Comparison of ENCODE assay signal across 8 cellular contexts in the genomic region with DNA sequence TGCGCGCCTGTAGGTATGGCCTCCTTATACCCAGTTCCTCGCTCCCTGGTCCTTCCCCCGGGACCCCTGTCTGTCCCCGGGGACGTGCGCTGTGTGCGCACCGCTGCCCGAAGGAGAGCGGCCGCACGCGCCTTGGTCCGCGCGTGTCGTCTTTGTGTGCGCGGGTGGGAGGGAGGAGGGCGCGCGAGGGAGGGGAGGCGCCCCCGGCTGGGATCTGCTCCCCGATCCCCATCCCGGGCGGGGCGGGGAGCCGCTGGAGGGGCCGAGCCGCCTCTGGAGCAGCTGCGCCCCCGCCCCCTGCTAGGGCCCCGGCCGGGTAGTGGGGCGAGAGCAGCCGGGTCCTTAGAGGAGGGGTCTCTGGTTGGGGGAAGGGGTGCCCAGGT. TPM values are rescaled to one million over a fixed set of nuclear protein-coding genes. Genes with fewer than 3 reads are reported as not detected.
A peak's percentile ranks its signal among the peaks of the same experiment; 100 is the strongest.
DNase-seq lines count a peak whose midpoint lies in the region; ATAC-seq, FAIRE-seq and TF ChIP-seq lines count a peak whose summit lies in the region.

No MANE protein-coding gene starts in this region.

- peak overlapping the region; percentile 53 for H3K4me3 Mint-ChIP-seq in activated T-cell treated with anti-CD3 and anti-CD28 coated beads, Interleukin-2, amount 50 U/mL, for 24 hours

- peaks cover 36% of the 10 kb centered on the region for H3K4me1 Mint-ChIP-seq in activated T-cell treated with anti-CD3 and anti-CD28 coated beads, Interleukin-2, amount 50 U/mL, for 24 hours (ENCODE audit: low read depth)

- no peaks in the 10 kb centered on the region for H3K27me3 ChIP-seq in right cardiac atrium (ENCODE audit: control insufficient read depth, insufficient read depth)
- H3K27me3 ChIP-seq in small intestine (ENCODE audit: control insufficient read depth in 2 of 2, insufficient read depth in 2 of 2, low read length in 2 of 2), result no peaks in the 10 kb centered on the region

- H3K27me3 Mint-ChIP-seq in activated T-cell treated with anti-CD3 and anti-CD28 coated beads, Interleukin-2, amount 50 U/mL, for 24 hours, result peaks cover 15% of the 10 kb centered on the region

- peak overlapping the region; percentile 70 for H3K4me3 ChIP-seq in right cardiac atrium (ENCODE audit: low read length)
- H3K4me3 ChIP-seq in small intestine (ENCODE audit: low read depth in 1 of 2, low read length in 2 of 2), result peak overlapping the region; percentile 59 to 85

- peak; percentile 0 to 3 for ATAC-seq in right cardiac atrium
- no peak for ATAC-seq in HG02623 (IDR thresholded peaks at IDR 0.05; ENCODE audit: unreplicated experiment)

- H3K27ac ChIP-seq in VCaP, result peak overlapping the region; percentile 80
- no peak overlapping the region for H3K27ac ChIP-seq in right cardiac atrium (ENCODE audit: low read length)
- H3K27ac ChIP-seq in small intestine (ENCODE audit: low read depth in 1 of 2, low read length in 1 of 2), result peak overlapping the region in 1 of 2 donors; percentile 28

- under 1% methylated on average over 37 of the region's 38 CpGs for WGBS in right cardiac atrium
- 0 to 1% (median 0%) methylated on average over 1 to 38 of the region's 38 CpGs for WGBS in small intestine, 3 donors

- H3K4me1 ChIP-seq in right cardiac atrium (ENCODE audit: control insufficient read depth, insufficient read depth, low read length) (no peaks in the 10 kb centered on the region), small intestine (ENCODE audit: control insufficient read depth in 2 of 2, insufficient read depth in 1 of 2, low read depth in 1 of 2, low read length in 1 of 2) (no peaks in the 10 kb centered on the region)

- intact Hi-C loops in right cardiac atrium (cut with DNase I), result loop anchor here in 2 of 4 donors (5.0 to 10.0 kb wide), 2 partner anchors 105 to 108 kb away; partner anchors contain the start of gene PRKRIP1 (in 1 of the 2)

- no peaks in the 10 kb centered on the region for H3K9me3 ChIP-seq in right cardiac atrium (ENCODE audit: control insufficient read depth, low read length)
- H3K9me3 ChIP-seq in small intestine (ENCODE audit: control insufficient read depth, low read depth), result no peaks in the 10 kb centered on the region

- TF ChIP-seq CTCF in VCaP (conservative IDR thresholded peaks at IDR 0.05), result no peak

- H3K36me3 Mint-ChIP-seq in activated T-cell treated with anti-CD3 and anti-CD28 coated beads, Interleukin-2, amount 50 U/mL, for 24 hours (ENCODE audit: low read depth), result no peaks in the 10 kb centered on the region

- H3K9me3 Mint-ChIP-seq in activated T-cell treated with anti-CD3 and anti-CD28 coated beads, Interleukin-2, amount 50 U/mL, for 24 hours, result no peaks in the 10 kb centered on the region

- DNase-seq in activated T-cell treated with anti-CD3 and anti-CD28 coated beads, Interleukin-2, amount 50 U/mL, for 24 hours, result no peak
- DNase-seq in activated T-cell treated with anti-CD3 and anti-CD28 coated beads, Interleukin-2, amount 50 U/mL, for 1 hour, result no peak
- DNase-seq in right cardiac atrium (peak in 1 of 3 donors; percentile 68), small intestine (no peak), NCI-H2029 treated with DMSO at 0.1 percent for 48 hours (lab: John Stamatoyannopoulos, UW) (no peak)
- no peak for DNase-seq in stimulated activated CD4-positive, alpha-beta T cell treated with anti-CD3 and anti-CD28 coated beads, Interleukin-15, amount 100 ng/mL, for 24 hours

- no peak overlapping the region for H3K27ac Mint-ChIP-seq in activated T-cell treated with anti-CD3 and anti-CD28 coated beads, Interleukin-2, amount 50 U/mL, for 24 hours

- H3K36me3 ChIP-seq in small intestine (ENCODE audit: control insufficient read depth in 2 of 2, insufficient read depth in 2 of 2, low read length in 2 of 2), result no peaks in the 10 kb centered on the region

- FAIRE-seq in small intestine (lab: Jason Lieb, UNC), result no peak

RNA-seq across cellular contexts. Expression of gene SH2B2, which starts 0.4 kb away (rescaled TPM):
- total RNA-seq in right cardiac atrium, result 1 to 10 TPM in 2 of 4 donors, under 1 TPM in 2; 0.49 to 2.8 (median 1.2) TPM
- polyA plus RNA-seq in right cardiac atrium, result 0.84 TPM
- 1 to 10 TPM in 2 of 3 donors, under 1 TPM in 1; 0.67 to 2.5 (median 1.6) TPM for polyA plus RNA-seq in small intestine
